In genomic region chr7:23945472-23945871, GRCh38 we compare ENCODE assay signal across 1 cellular context.
TF ChIP-seq lines count a peak whose summit lies in the region.

No MANE protein-coding gene starts in this region.

TF ChIP-seq in HepG2, 621 proteins besides CTCF, POLR2A, EP300 and RAD21 (continued from another document):
- TF ChIP-seq, protein P1, sequence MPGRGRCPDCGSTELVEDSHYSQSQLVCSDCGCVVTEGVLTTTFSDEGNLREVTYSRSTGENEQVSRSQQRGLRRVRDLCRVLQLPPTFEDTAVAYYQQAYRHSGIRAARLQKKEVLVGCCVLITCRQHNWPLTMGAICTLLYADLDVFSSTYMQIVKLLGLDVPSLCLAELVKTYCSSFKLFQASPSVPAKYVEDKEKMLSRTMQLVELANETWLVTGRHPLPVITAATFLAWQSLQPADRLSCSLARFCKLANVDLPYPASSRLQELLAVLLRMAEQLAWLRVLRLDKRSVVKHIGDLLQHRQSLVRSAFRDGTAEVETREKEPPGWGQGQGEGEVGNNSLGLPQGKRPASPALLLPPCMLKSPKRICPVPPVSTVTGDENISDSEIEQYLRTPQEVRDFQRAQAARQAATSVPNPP (CRISPR knock-in tag; IDR thresholded peaks at IDR 0.05) = no peak
- no peak for TF ChIP-seq SETDB1 (CRISPR knock-in tag; IDR thresholded peaks at IDR 0.05; ENCODE audit: borderline replicate concordance)
